Comparison of ENCODE assay signal across 8 cellular contexts in genomic region chr2:24077879-24078278, GRCh38. TPM values are rescaled to one million over a fixed set of nuclear protein-coding genes. Genes with fewer than 3 reads are reported as not detected.
A peak's percentile ranks its signal among the peaks of the same experiment; 100 is the strongest.
DNase-seq lines count a peak whose midpoint lies in the region; ATAC-seq, FAIRE-seq and TF ChIP-seq lines count a peak whose summit lies in the region.

No MANE protein-coding gene starts in this region.

- no peaks in the 10 kb centered on the region; the same call in 1 of the 2 replicates for H4K20me1 ChIP-seq in GM23338 (replicated peaks; ENCODE audit: insufficient read depth)
- no peaks in the 10 kb centered on the region for H4K20me1 ChIP-seq in fibroblast of lung (ENCODE audit: control insufficient read depth, extremely low read depth, insufficient read depth, low read length)

- H3K27ac ChIP-seq in GM23338 (ENCODE audit: low read depth) (peak overlapping the region; percentile 93; the same call in 1 of the 2 replicates), fibroblast of lung (ENCODE audit: insufficient read depth, low read length) (peak overlapping the region; percentile 52), aorta (ENCODE audit: low read depth in 1 of 2, low read length in 2 of 2) (peak overlapping the region in 1 of 2 donors; percentile 90)

- H3K36me3 ChIP-seq in GM23338 (ENCODE audit: insufficient read depth) (peaks cover 20% of the 10 kb centered on the region), fibroblast of lung (ENCODE audit: control insufficient read depth, insufficient read depth, low read length) (peaks cover 7% of the 10 kb centered on the region), skeletal muscle satellite cell (ENCODE audit: insufficient read depth, low read length) (peaks cover 36% of the 10 kb centered on the region), aorta (ENCODE audit: control insufficient read depth in 1 of 2, insufficient read depth in 2 of 2, low read length in 1 of 2) (no peaks in the 10 kb centered on the region)

- H3K4me1 Mint-ChIP-seq in GM23338 = peaks cover 24% of the 10 kb centered on the region
- peaks cover 18% of the 10 kb centered on the region for H3K4me1 Mint-ChIP-seq in T-helper 17 cell

- H3K4me1 ChIP-seq in GM23338 (ENCODE audit: insufficient read depth) (peaks cover 28% of the 10 kb centered on the region), fibroblast of lung (ENCODE audit: control insufficient read depth, extremely low read depth, insufficient read depth, low read length) (peaks cover 5% of the 10 kb centered on the region), skeletal muscle satellite cell (ENCODE audit: control insufficient read depth, insufficient read depth, low read length) (peaks cover 29% of the 10 kb centered on the region), aorta (ENCODE audit: control insufficient read depth in 1 of 2, insufficient read depth in 2 of 2, low read length in 2 of 2) (no peaks in the 10 kb centered on the region)

- peak overlapping the region; percentile 98 for H3K4me2 ChIP-seq in GM23338
- H3K4me2 ChIP-seq in fibroblast of lung (ENCODE audit: extremely low read depth, insufficient read depth, low read length) = peak overlapping the region; percentile 92
- peak overlapping the region; percentile 89 for H3K4me2 ChIP-seq in skeletal muscle satellite cell (ENCODE audit: low read length)

- intact Hi-C loops in aorta (cut with DNase I) = loop anchor here (2.0 to 5.0 kb wide), 2 partner anchors 27 to 151 kb away; partner anchors contain the start of gene ATAD2B (in 1 of the 2)

- 40 to 51% methylated on average over 2 of the region's 2 CpGs for WGBS in aorta, 2 donors

- H3K27me3 ChIP-seq in GM23338 (ENCODE audit: insufficient read depth) = no peaks in the 10 kb centered on the region
- no peaks in the 10 kb centered on the region for H3K27me3 ChIP-seq in fibroblast of lung (ENCODE audit: control insufficient read depth, insufficient read depth, low read length)
- no peaks in the 10 kb centered on the region for H3K27me3 ChIP-seq in skeletal muscle satellite cell (ENCODE audit: control insufficient read depth, insufficient read depth, low read length)
- no peaks in the 10 kb centered on the region for H3K27me3 ChIP-seq in aorta (ENCODE audit: control insufficient read depth in 1 of 2, insufficient read depth in 2 of 2, low read length in 1 of 2)

- TF ChIP-seq CTCF in GM23338 (conservative IDR thresholded peaks at IDR 0.05; ENCODE audit: low read depth in 2 of 2) (no peak), fibroblast of lung (conservative IDR thresholded peaks at IDR 0.05 in 1 of 2, IDR thresholded peaks at IDR 0.05 in 1 of 2; ENCODE audit: low read depth in 1 of 2, low read length in 2 of 2) (no peak)

- H3K79me2 ChIP-seq in GM23338 (replicated peaks; ENCODE audit: insufficient read depth) (peaks cover 33% of the 10 kb centered on the region), fibroblast of lung (ENCODE audit: control insufficient read depth, insufficient read depth, low read length) (peaks cover 14% of the 10 kb centered on the region)

- H3K4me3 Mint-ChIP-seq in GM23338 = peak overlapping the region; percentile 96
- H3K4me3 Mint-ChIP-seq in T-helper 17 cell = peak overlapping the region; percentile 95

- H3K27me3 Mint-ChIP-seq in GM23338 (ENCODE audit: insufficient read depth, low read depth, poor library complexity) (peaks cover 4% of the 10 kb centered on the region), T-helper 17 cell (no peaks in the 10 kb centered on the region)

- ATAC-seq in GM23338 = no peak
- no peak for ATAC-seq in T-helper 17 cell
- no peak for ATAC-seq in aorta (ENCODE audit: low FRiP score)

- H3K9me3 Mint-ChIP-seq in GM23338 = no peaks in the 10 kb centered on the region

- H3K9me3 ChIP-seq in T-helper 17 cell (ENCODE audit: control insufficient read depth, low read length, poor library complexity, severe bottlenecking) (no peaks in the 10 kb centered on the region), fibroblast of lung (ENCODE audit: control insufficient read depth, insufficient read depth, low read depth, low read length) (no peaks in the 10 kb centered on the region), skeletal muscle satellite cell (replicated peaks; ENCODE audit: low read length) (no peaks in the 10 kb centered on the region), aorta (ENCODE audit: control insufficient read depth, low read length) (no peaks in the 10 kb centered on the region)

- no peaks in the 10 kb centered on the region for H3K9me2 ChIP-seq in GM23338 (ENCODE audit: insufficient read depth)

- H3K4me3 ChIP-seq in GM23338 (peak overlapping the region; percentile 90), fibroblast of lung (replicated peaks in 1 of 4; ENCODE audit: control extremely low read depth in 1 of 4, insufficient read depth in 1 of 4, low read depth in 3 of 4, low read length in 4 of 4) (peak overlapping the region in 3 of 4 experiments; percentile 70 to 100 (median 97)), skeletal muscle satellite cell (ENCODE audit: low read length) (peak overlapping the region; percentile 84), aorta (ENCODE audit: low read length in 2 of 2) (no peak overlapping the region)

- FAIRE-seq in HTR-8/SVneo (lab: Jason Lieb, UNC) = no peak

- H3K36me3 Mint-ChIP-seq in GM23338 (ENCODE audit: low read depth) (peaks cover 54% of the 10 kb centered on the region), T-helper 17 cell (ENCODE audit: low read depth) (no peaks in the 10 kb centered on the region)

- peaks cover 27% of the 10 kb centered on the region for H3F3A ChIP-seq in GM23338 (replicated peaks; ENCODE audit: low read depth)

- H3K27ac Mint-ChIP-seq in GM23338 (peak overlapping the region; percentile 89), T-helper 17 cell (peak overlapping the region; percentile 92)

- no peak overlapping the region for H3K9ac ChIP-seq in fibroblast of lung (ENCODE audit: insufficient read depth, low read length)
- H3K9ac ChIP-seq in skeletal muscle satellite cell (ENCODE audit: low read depth, low read length) = peak overlapping the region; percentile 81

- H2AFZ ChIP-seq in GM23338 (peak overlapping the region; percentile 87; the same call in 1 of the 2 replicates), fibroblast of lung (ENCODE audit: low read length) (peak overlapping the region; percentile 50)

- no peak for DNase-seq in GM23338 (ENCODE audit: low spot score)
- no peak for DNase-seq in T-helper 17 cell
- no peak for DNase-seq in fibroblast of lung (ENCODE audit: low read depth in 2 of 2)
- DNase-seq in aorta = no peak
- DNase-seq in 8988T = no peak
- DNase-seq in stimulated activated naive CD4-positive, alpha-beta T cell (lab: John Stamatoyannopoulos, UW) = no peak
- no peak for DNase-seq in HTR-8/SVneo (ENCODE audit: insufficient read length, low spot score)

TF ChIP-seq in GM23338, 12 proteins besides CTCF, POLR2A, EP300 and RAD21 (continues in another document):
- no peak for TF ChIP-seq ZNF114 (CRISPR knock-in tag; IDR thresholded peaks at IDR 0.05)
- no peak for TF ChIP-seq STAT1 (IDR thresholded peaks at IDR 0.05; ENCODE audit: unreplicated experiment)
- TF ChIP-seq CREB1 (CRISPR knock-in tag; IDR thresholded peaks at IDR 0.05; ENCODE audit: low read depth) = no peak

RNA-seq across cellular contexts. Expression of gene SF3B6, which starts 1.8 kb away (rescaled TPM):
- total RNA-seq in GM23338 (2014; rRNA removed; shearing (Covaris generic)) = 140 and 172 TPM in 2 replicates
- 565 and 610 TPM in 2 replicates for polyA plus RNA-seq in GM23338 (2016; fragmentation: Nextera tagmentation; extraction: Ambion mirVana)
- 10 to 100 TPM; 48.8 to 51.5 TPM for total RNA-seq in T-helper 17 cell
- total RNA-seq in fibroblast of lung = 134 and 155 TPM in 2 replicates
- 206 and 210 TPM in 2 replicates for polyA plus RNA-seq in fibroblast of lung
- 151 and 185 TPM in 2 replicates for polyA plus RNA-seq in fibroblast of lung (2012)
- polyA minus RNA-seq in fibroblast of lung (ENCODE audit: low replicate concordance) = 3.1 and 11.0 TPM in 2 replicates
- total RNA-seq in skeletal muscle satellite cell (2012; rRNA removed) = 201 and 213 TPM in 2 replicates
- total RNA-seq in aorta = 10 to 100 TPM; 54.4 to 60.5 TPM
- 100 to 1,000 TPM; 115 to 158 TPM for polyA plus RNA-seq in aorta

RNA-seq across cellular contexts. Expression of gene TP53I3, which starts 6.8 kb away (rescaled TPM):
- 35.7 and 36.5 TPM in 2 replicates for total RNA-seq in GM23338 (2014; rRNA removed; shearing (Covaris generic))
- polyA plus RNA-seq in GM23338 (2016; fragmentation: Nextera tagmentation; extraction: Ambion mirVana) (24.2 and 27.8 TPM in 2 replicates), fibroblast of lung (31.0 and 37.9 TPM in 2 replicates), aorta (10 to 100 TPM; 30.2 to 35.5 TPM)
- total RNA-seq in T-helper 17 cell (under 1 TPM; 0.17 to 0.34 TPM), fibroblast of lung (47.3 and 75.5 TPM in 2 replicates), aorta (10 to 100 TPM in 1 of 2 donors, 1 to 10 TPM in 1; 7.3 to 21.0 TPM)
- polyA plus RNA-seq in fibroblast of lung (2012) = 42.7 and 59.8 TPM in 2 replicates
- polyA minus RNA-seq in fibroblast of lung (ENCODE audit: low replicate concordance) = 29.1 and 43.6 TPM in 2 replicates
- total RNA-seq in skeletal muscle satellite cell (2012; rRNA removed) = 44.1 and 50.5 TPM in 2 replicates

RNA-seq across cellular contexts. Expression of gene FKBP1B, which starts 28.3 kb away (rescaled TPM):
- 48.2 and 51.3 TPM in 2 replicates for total RNA-seq in GM23338 (2014; rRNA removed; shearing (Covaris generic))
- polyA plus RNA-seq in GM23338 (2016; fragmentation: Nextera tagmentation; extraction: Ambion mirVana) (75.7 and 77.1 TPM in 2 replicates), fibroblast of lung (11.9 and 18.0 TPM in 2 replicates), aorta (10 to 100 TPM; 18.7 to 24.8 TPM)
- total RNA-seq in T-helper 17 cell (1 to 10 TPM in 1 of 2 donors, under 1 TPM in 1; 0.27 to 2.6 TPM), fibroblast of lung (4.9 and 12.1 TPM in 2 replicates), aorta (1 to 10 TPM; 5.9 to 7.3 TPM)
- 9.9 and 12.1 TPM in 2 replicates for polyA plus RNA-seq in fibroblast of lung (2012)
- polyA minus RNA-seq in fibroblast of lung (ENCODE audit: low replicate concordance) = 2.4 and 5.9 TPM in 2 replicates
- 9.6 and 10.9 TPM in 2 replicates for total RNA-seq in skeletal muscle satellite cell (2012; rRNA removed)

RNA-seq across cellular contexts. Expression of gene WDCP, which starts 30.7 kb away (rescaled TPM):
- total RNA-seq in GM23338 (2014; rRNA removed; shearing (Covaris generic)) = 28.6 and 29.6 TPM in 2 replicates
- polyA plus RNA-seq in GM23338 (2016; fragmentation: Nextera tagmentation; extraction: Ambion mirVana) (7.1 and 10.5 TPM in 2 replicates), fibroblast of lung (10.2 and 11.0 TPM in 2 replicates), aorta (1 to 10 TPM; 1.3 to 3.5 TPM)
- total RNA-seq in T-helper 17 cell (1 to 10 TPM; 3.4 to 3.7 TPM), fibroblast of lung (9.5 and 10.4 TPM in 2 replicates), aorta (10 to 100 TPM in 1 of 2 donors, 1 to 10 TPM in 1; 8.3 to 11.2 TPM)
- polyA plus RNA-seq in fibroblast of lung (2012) = 4.0 and 6.4 TPM in 2 replicates
- 11.1 and 36.8 TPM in 2 replicates for polyA minus RNA-seq in fibroblast of lung (ENCODE audit: low replicate concordance)
- 12.7 and 13.3 TPM in 2 replicates for total RNA-seq in skeletal muscle satellite cell (2012; rRNA removed)

RNA-seq across cellular contexts. Expression of gene PFN4, which starts 45.3 kb away (rescaled TPM):
- total RNA-seq in GM23338 (2014; rRNA removed; shearing (Covaris generic)) = 0.28 TPM in 1 of 2 replicates, not detected in the other
- polyA plus RNA-seq in GM23338 (2016; fragmentation: Nextera tagmentation; extraction: Ambion mirVana) = not detected in 2 replicates
- total RNA-seq in T-helper 17 cell = not detected
- total RNA-seq in fibroblast of lung = 0.66 and 1.5 TPM in 2 replicates
- 0.26 and 0.40 TPM in 2 replicates for polyA plus RNA-seq in fibroblast of lung
- 0.31 and 0.64 TPM in 2 replicates for polyA plus RNA-seq in fibroblast of lung (2012)
- not detected in 2 replicates for polyA minus RNA-seq in fibroblast of lung (ENCODE audit: low replicate concordance)
- not detected in 2 replicates for total RNA-seq in skeletal muscle satellite cell (2012; rRNA removed)
- total RNA-seq in aorta = under 1 TPM in 1 of 2 donors, not detected in 1; 0.93 TPM
- polyA plus RNA-seq in aorta = under 1 TPM; 0.26 to 0.63 TPM

Comparison
In these comparisons a context has a peak if more than half of its experiments do, and no peak if none do; other contexts are left out.
1. H3K4me3 ChIP-seq: peak in GM23338 (single experiment), fibroblast of lung (3 of 4) and skeletal muscle satellite cell (single experiment); none in aorta (0 of 2).
2. RNA of gene TP53I3, which starts 6.8 kb away (total RNA-seq): 47.3 to 75.5 TPM in fibroblast of lung, 35.7 to 36.5 TPM in GM23338 and 7.3 to 21.0 TPM in aorta; 0.17 to 0.34 TPM in T-helper 17 cell; every median in the first group is over 4 times any median in the second.
3. Peak in every context shown above with its lines, with median percentiles within 50 percentile points of each other: H3K4me2 ChIP-seq.